1 cellular context compared by ENCODE assay signal in genomic region chr17:79027274-79027924, GRCh38.
TF ChIP-seq lines count a peak whose summit lies in the region.

No MANE protein-coding gene starts in this region.

TF ChIP-seq in HepG2, 621 proteins besides CTCF, POLR2A, EP300 and RAD21 (continued from another document and continues in another):
- TF ChIP-seq ZBTB10 (CRISPR knock-in tag; IDR thresholded peaks at IDR 0.05; ENCODE audit: borderline replicate concordance), result peak; percentile 27; the same call in 1 of the 2 replicates
- TF ChIP-seq ZNF207 (IDR thresholded peaks at IDR 0.05; ENCODE audit: borderline replicate concordance), result no peak
- 0 out of 2 replicates have a peak, but pooled peaks have one; percentile 25 for TF ChIP-seq DR1 (CRISPR knock-in tag; IDR thresholded peaks at IDR 0.05)
- no peak; the same call in 1 of the 2 replicates for TF ChIP-seq ATF6 (CRISPR knock-in tag; conservative IDR thresholded peaks at IDR 0.05)
- TF ChIP-seq NBN (conservative IDR thresholded peaks at IDR 0.05), result no peak
- TF ChIP-seq ZSCAN29 (CRISPR knock-in tag; conservative IDR thresholded peaks at IDR 0.05), result no peak
- TF ChIP-seq AHR (CRISPR knock-in tag; IDR thresholded peaks at IDR 0.05), result no peak
- peak; percentile 51; the same call in 1 of the 2 replicates for TF ChIP-seq ZC3H13 (CRISPR knock-in tag; IDR thresholded peaks at IDR 0.05)
- TF ChIP-seq RFX3 (CRISPR knock-in tag; IDR thresholded peaks at IDR 0.05), result no peak
- no peak for TF ChIP-seq RFX5 (IDR thresholded peaks at IDR 0.05; ENCODE audit: low read depth, low read length)
- TF ChIP-seq MXI1 (IDR thresholded peaks at IDR 0.05; ENCODE audit: borderline replicate concordance, low read depth, low read length), result peak; percentile 77; the same call in 1 of the 3 replicates
- TF ChIP-seq NFYB (CRISPR knock-in tag; IDR thresholded peaks at IDR 0.05), result 0 out of 2 replicates have a peak, but pooled peaks have one; percentile 9
- peak; percentile 5; the same call in 1 of the 2 replicates for TF ChIP-seq ZNF343 (CRISPR knock-in tag; IDR thresholded peaks at IDR 0.05)
- TF ChIP-seq E2F1 (CRISPR knock-in tag; IDR thresholded peaks at IDR 0.05), result no peak
- TF ChIP-seq GFI1 (CRISPR knock-in tag; IDR thresholded peaks at IDR 0.05; ENCODE audit: borderline replicate concordance), result no peak
- TF ChIP-seq CEBPB (IDR thresholded peaks at IDR 0.05; ENCODE audit: borderline replicate concordance, low read depth, low read length), result no peak
- no peak for TF ChIP-seq POGK (CRISPR knock-in tag; conservative IDR thresholded peaks at IDR 0.05)
- TF ChIP-seq ZBTB39 (CRISPR knock-in tag; IDR thresholded peaks at IDR 0.05), result no peak; the same call in 1 of the 2 replicates
- no peak; the same call in 1 of the 2 replicates for TF ChIP-seq ISL2 (CRISPR knock-in tag; IDR thresholded peaks at IDR 0.05)
- TF ChIP-seq ZNF296 (CRISPR knock-in tag; conservative IDR thresholded peaks at IDR 0.05), result 0 out of 2 replicates have a peak, but pooled peaks have one; percentile 31
- TF ChIP-seq STAT5B (CRISPR knock-in tag; IDR thresholded peaks at IDR 0.05), result no peak; the same call in 1 of the 2 replicates
- TF ChIP-seq ZZZ3 (CRISPR knock-in tag; IDR thresholded peaks at IDR 0.05; ENCODE audit: borderline replicate concordance), result no peak
- peak; percentile 82 for TF ChIP-seq ZNF501 (CRISPR knock-in tag; IDR thresholded peaks at IDR 0.05)
- 0 out of 2 replicates have a peak, but pooled peaks have one; percentile 5 for TF ChIP-seq ZKSCAN1 (IDR thresholded peaks at IDR 0.05; ENCODE audit: low read length)
- TF ChIP-seq ZNF562 (CRISPR knock-in tag; IDR thresholded peaks at IDR 0.05; ENCODE audit: borderline replicate concordance), result no peak
- TF ChIP-seq CBX5 (CRISPR knock-in tag; IDR thresholded peaks at IDR 0.05; ENCODE audit: borderline replicate concordance), result peak; percentile 62; the same call in 1 of the 2 replicates
- TF ChIP-seq CHD4 (IDR thresholded peaks at IDR 0.05; ENCODE audit: borderline replicate concordance, low read length), result peak; percentile 89; the same call in 1 of the 2 replicates
- no peak for TF ChIP-seq MLXIP (CRISPR knock-in tag; IDR thresholded peaks at IDR 0.05; ENCODE audit: borderline replicate concordance)
- TF ChIP-seq ZNF12 (CRISPR knock-in tag; IDR thresholded peaks at IDR 0.05), result peak; percentile 38
- peak; percentile 70; the same call in 1 of the 2 replicates for TF ChIP-seq THRA (CRISPR knock-in tag; IDR thresholded peaks at IDR 0.05; ENCODE audit: borderline replicate concordance)
- no peak for TF ChIP-seq ZFP36L1 (CRISPR knock-in tag; IDR thresholded peaks at IDR 0.05)
- TF ChIP-seq ZSCAN31 (CRISPR knock-in tag; IDR thresholded peaks at IDR 0.05; ENCODE audit: low read depth), result peak; percentile 71; the same call in 1 of the 2 replicates
- 0 out of 2 replicates have a peak, but pooled peaks have one; percentile 31 for TF ChIP-seq ZNF782 (CRISPR knock-in tag; IDR thresholded peaks at IDR 0.05; ENCODE audit: borderline replicate concordance)
- peak; percentile 92 for TF ChIP-seq KDM5B (CRISPR knock-in tag; IDR thresholded peaks at IDR 0.05; ENCODE audit: borderline replicate concordance)
- TF ChIP-seq ZNF124 (CRISPR knock-in tag; IDR thresholded peaks at IDR 0.05), result no peak
- peak; percentile 97 for TF ChIP-seq ZC3H4 (CRISPR knock-in tag; IDR thresholded peaks at IDR 0.05; ENCODE audit: borderline replicate concordance)
- peak in 1 of 2 experiments; percentile 44; a peak in 1 of 4 replicates for TF ChIP-seq NR2F1 (CRISPR knock-in tag; IDR thresholded peaks at IDR 0.05)
- TF ChIP-seq HNRNPH1 (optimal IDR thresholded peaks at IDR 0.05; ENCODE audit: low read depth, low read length), result peak; percentile 61
- TF ChIP-seq SP1 (IDR thresholded peaks at IDR 0.05), result no peak
- TF ChIP-seq SP1 (CRISPR knock-in tag; IDR thresholded peaks at IDR 0.05), result peak; percentile 60
- no peak; the same call in 1 of the 2 replicates for TF ChIP-seq MEF2D (CRISPR knock-in tag; IDR thresholded peaks at IDR 0.05)
- peak; percentile 47; the same call in 1 of the 2 replicates for TF ChIP-seq ZBTB7A (CRISPR knock-in tag; IDR thresholded peaks at IDR 0.05)
- no peak for TF ChIP-seq JDP2 (CRISPR knock-in tag; IDR thresholded peaks at IDR 0.05; ENCODE audit: borderline replicate concordance)
- 0 out of 2 replicates have a peak, but pooled peaks have one; percentile 33 for TF ChIP-seq ZNF550 (CRISPR knock-in tag; IDR thresholded peaks at IDR 0.05; ENCODE audit: borderline replicate concordance)
- TF ChIP-seq SOX6 (IDR thresholded peaks at IDR 0.05), result no peak
- TF ChIP-seq SOX6 (CRISPR knock-in tag; IDR thresholded peaks at IDR 0.05), result peak; percentile 62
- TF ChIP-seq MEIS1 (CRISPR knock-in tag; IDR thresholded peaks at IDR 0.05; ENCODE audit: borderline replicate concordance), result 0 out of 2 replicates have a peak, but pooled peaks have one; percentile 7
- TF ChIP-seq HNRNPLL (IDR thresholded peaks at IDR 0.05; ENCODE audit: low read depth, low read length, poor library complexity, severe bottlenecking), result no peak
- no peak for TF ChIP-seq ZNF597 (CRISPR knock-in tag; IDR thresholded peaks at IDR 0.05)
- TF ChIP-seq HOXD1 (CRISPR knock-in tag; IDR thresholded peaks at IDR 0.05), result no peak; the same call in 1 of the 2 replicates
- peak; percentile 68; the same call in 1 of the 2 replicates for TF ChIP-seq TFDP1 (CRISPR knock-in tag; IDR thresholded peaks at IDR 0.05; ENCODE audit: borderline replicate concordance)
